In the genomic region with DNA sequence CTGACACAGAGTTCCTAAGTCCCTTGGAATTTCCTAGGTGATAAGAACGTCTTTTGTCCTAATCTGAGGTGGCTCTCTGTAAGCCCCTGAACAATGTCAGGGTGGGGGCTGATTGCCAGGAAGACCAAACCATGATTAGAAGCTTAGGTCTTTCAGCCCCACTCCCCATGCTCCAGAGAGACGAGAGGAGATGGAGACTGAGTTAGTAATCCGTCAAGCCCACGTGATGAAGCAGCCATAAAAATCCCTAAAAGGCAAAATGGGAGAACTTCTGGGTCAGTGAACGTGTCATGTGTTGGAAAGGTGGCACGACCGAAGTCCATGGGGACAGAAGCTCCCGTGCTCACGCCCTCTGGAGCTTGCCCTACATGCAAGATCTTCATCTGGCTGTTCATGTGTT, we compare ENCODE assay signal across 21 cellular contexts.
DNase-seq lines count a peak whose midpoint lies in the region; ATAC-seq, FAIRE-seq and TF ChIP-seq lines count a peak whose summit lies in the region.
"Had no signal": no experiment of that assay in that cellular context is flagged by ENCODE, and none has a peak within 500 bp of the region (broad histone marks: within the 10 kb centered on the region; RNA-seq: fewer than 3 reads in every experiment).

No MANE protein-coding gene starts in this region.

- POLR2A ChIA-PET in Caco-2 (lab: Charles Lee), result no interaction called here

- TF ChIP-seq POLR2A in right lobe of liver (IDR thresholded peaks at IDR 0.05) (no peak), vagina (IDR thresholded peaks at IDR 0.05) (no peak)

- no peak overlapping the region for H3K4ac ChIP-seq in trophoblast cell (ENCODE audit: low read depth, low read length)

- ATAC-seq in right lobe of liver, result peak; percentile 87 to 90 (median 89)
- ATAC-seq: CD8-positive, alpha-beta T cell had no signal

- WGBS in right lobe of liver (ENCODE audit: insufficient coverage, low coverage, low lambda C conversion rate, missing lambda C conversion rate), result 34% methylated on average over 9 of the region's 9 CpGs
- no CpG with 5 or more reads among the region's 9 CpGs for WGBS in trophoblast cell (ENCODE audit: extremely low coverage, insufficient coverage, insufficient read length)

- peak overlapping the region; percentile 71 for H2AK5ac ChIP-seq in trophoblast cell (ENCODE audit: low read length)

- no peaks in the 10 kb centered on the region for H3K9me3 Mint-ChIP-seq in Caco-2 (ENCODE audit: unreplicated experiment)
- H3K9me3 Mint-ChIP-seq: CD8-positive, alpha-beta T cell had no signal

- DNase-seq in Caco-2, result peak; percentile 69 to 82
- peak; percentile 49 for DNase-seq in fibroblast of pulmonary artery (ENCODE audit: low read depth)
- DNase-seq in right lobe of liver, result peak; percentile 48 to 78 (median 77)
- no peak for DNase-seq in trophoblast cell
- no peak for DNase-seq in HCEC 1CT
- DNase-seq in vagina (ENCODE audit: extremely low spot score in 2 of 2), result no peak
- DNase-seq in GM19239 (ENCODE audit: insufficient read length, low spot score), result no peak
- DNase-seq: AML-193; C1 segment of cervical spinal cord; Calu3; CD8-positive, alpha-beta T cell; DMS153; Kasumi-1; NCI-H1694 treated with DMSO at 0.1 percent for 48 hours; NCI-H2081 treated with DMSO at 0.1 percent for 48 hours; NCI-H2171 treated with DMSO at 0.1 percent for 48 hours; NCI-H524 treated with DMSO at 0.1 percent for 48 hours; NCI-H82; SJCRH30 had no signal

- peaks cover 17% of the 10 kb centered on the region for H3K4me1 Mint-ChIP-seq in Caco-2 (ENCODE audit: low read depth, unreplicated experiment)

- no peak overlapping the region for H3K23ac ChIP-seq in trophoblast cell (ENCODE audit: low read length)

- peak overlapping the region; percentile 4 for H2BK12ac ChIP-seq in trophoblast cell (ENCODE audit: low read length)

- H3K18ac ChIP-seq in trophoblast cell (ENCODE audit: low read length), result peak overlapping the region; percentile 16

- CTCF ChIA-PET in Caco-2 (lab: Charles Lee), result interaction anchor here (0.6 kb wide), 1 partner anchor 15 kb away, joined by 3 read pairs; no protein-coding TSS in a partner anchor

- no peak overlapping the region for H3K14ac ChIP-seq in trophoblast cell (ENCODE audit: low read length)

- H3K9ac ChIP-seq in trophoblast cell (ENCODE audit: low read length), result no peak overlapping the region

- H3K36me3 ChIP-seq in Caco-2 (ENCODE audit: control insufficient read depth, insufficient read depth, low read length), result no peaks in the 10 kb centered on the region
- H3K36me3 ChIP-seq in right lobe of liver, result no peaks in the 10 kb centered on the region
- H3K36me3 ChIP-seq in trophoblast cell (ENCODE audit: control insufficient read depth in 1 of 2, insufficient read depth in 2 of 2, low read length in 2 of 2), result no peaks in the 10 kb centered on the region
- H3K36me3 ChIP-seq in vagina, result no peaks in the 10 kb centered on the region
- H3K36me3 ChIP-seq: SJCRH30 had no signal

- peak overlapping the region; percentile 52 for H4K91ac ChIP-seq in trophoblast cell (ENCODE audit: low read depth, low read length)

- H3K4me3 Mint-ChIP-seq in Caco-2 (ENCODE audit: unreplicated experiment), result peak overlapping the region; percentile 63
- H3K4me3 Mint-ChIP-seq: CD8-positive, alpha-beta T cell had no signal

- H3K79me2 ChIP-seq in trophoblast cell (ENCODE audit: control insufficient read depth, insufficient read depth, low read length, poor library complexity), result peaks cover 1% of the 10 kb centered on the region

- TF ChIP-seq CTCF in Caco-2 (IDR thresholded peaks at IDR 0.05; ENCODE audit: insufficient read depth in 1 of 2, low read depth in 1 of 2, low read length in 1 of 2, severe bottlenecking in 1 of 2, unreplicated experiment in 1 of 2) (no peak), fibroblast of pulmonary artery (IDR thresholded peaks at IDR 0.05; ENCODE audit: low read length, missing control alignments) (no peak), right lobe of liver (IDR thresholded peaks at IDR 0.05) (no peak), vagina (IDR thresholded peaks at IDR 0.05) (no peak)

- H3K27ac ChIP-seq in right lobe of liver (peak overlapping the region in 1 of 3 donors; percentile 13), trophoblast cell (ENCODE audit: low read depth, low read length) (no peak overlapping the region), vagina (no peak overlapping the region)
- H3K27ac ChIP-seq: SJCRH30 had no signal

- no peak overlapping the region for H4K12ac ChIP-seq in trophoblast cell (ENCODE audit: low read depth, low read length)

- peaks cover 30% of the 10 kb centered on the region for H3K4me1 ChIP-seq in Caco-2
- peaks cover 0 to 11% (median 0%) of the 10 kb centered on the region in 4 donors for H3K4me1 ChIP-seq in right lobe of liver
- peaks cover 12 to 24% of the 10 kb centered on the region in 2 experiments for H3K4me1 ChIP-seq in trophoblast cell (ENCODE audit: control insufficient read depth in 1 of 2, insufficient read depth in 2 of 2, low read length in 2 of 2)
- no peaks in the 10 kb centered on the region for H3K4me1 ChIP-seq in vagina

- H3K27ac Mint-ChIP-seq in Caco-2 (ENCODE audit: unreplicated experiment), result peak overlapping the region; percentile 88
- H3K27ac Mint-ChIP-seq: CD8-positive, alpha-beta T cell had no signal

- H2BK120ac ChIP-seq in trophoblast cell (ENCODE audit: insufficient read depth, low read length, poor library complexity), result peak overlapping the region; percentile 13

- H2AFZ ChIP-seq in trophoblast cell (ENCODE audit: insufficient read depth, low read length, poor library complexity), result no peak overlapping the region

- H3K27me3 Mint-ChIP-seq in Caco-2 (ENCODE audit: insufficient read depth, unreplicated experiment), result no peaks in the 10 kb centered on the region

- H3K79me1 ChIP-seq in trophoblast cell (ENCODE audit: low read length), result peaks cover 18% of the 10 kb centered on the region

- BruUV-seq in Caco-2 (replicated peaks; lab: Mats Ljungman, UMichigan), result no TSS peak

- intact Hi-C loops in Caco-2 (cut with micrococcal nuclease; ENCODE audit: unreplicated experiment), result loop anchor here (1.0 to 2.0 kb wide), 2 partner anchors 20 to 92 kb away; no protein-coding TSS in a partner anchor
- intact Hi-C loops in right lobe of liver (cut with DNase I), result no loop called here
- intact Hi-C loops in vagina (cut with DNase I), result no loop called here

- peaks cover 11% of the 10 kb centered on the region for H3K36me3 Mint-ChIP-seq in Caco-2 (ENCODE audit: insufficient read depth, unreplicated experiment)
- H3K36me3 Mint-ChIP-seq: CD8-positive, alpha-beta T cell had no signal

- no peak overlapping the region for H2BK5ac ChIP-seq in trophoblast cell (ENCODE audit: low read depth, low read length, poor library complexity)

- no peak overlapping the region for H3K4me3 ChIP-seq in Caco-2 (ENCODE audit: low read depth, low read length)
- H3K4me3 ChIP-seq in fibroblast of pulmonary artery (replicated peaks; ENCODE audit: low read depth, low read length), result no peak overlapping the region
- no peak overlapping the region for H3K4me3 ChIP-seq in right lobe of liver
- no peak overlapping the region for H3K4me3 ChIP-seq in trophoblast cell (ENCODE audit: low read depth, low read length)
- no peak overlapping the region for H3K4me3 ChIP-seq in vagina
- H3K4me3 ChIP-seq: SJCRH30 had no signal

- FAIRE-seq in GM19239 (lab: Jason Lieb, UNC), result no peak
- FAIRE-seq: G401.6, GM12892 had no signal

- H3K9me3 ChIP-seq in Caco-2 (no peaks in the 10 kb centered on the region), right lobe of liver (no peaks in the 10 kb centered on the region), trophoblast cell (ENCODE audit: insufficient read depth, low read depth, low read length) (no peaks in the 10 kb centered on the region), vagina (no peaks in the 10 kb centered on the region)
- H3K9me3 ChIP-seq: SJCRH30 had no signal

- H3K27me3 ChIP-seq in Caco-2 (replicated peaks; ENCODE audit: control insufficient read depth, insufficient read depth, low read length), result no peaks in the 10 kb centered on the region
- H3K27me3 ChIP-seq in right lobe of liver, result no peaks in the 10 kb centered on the region
- no peaks in the 10 kb centered on the region for H3K27me3 ChIP-seq in trophoblast cell (ENCODE audit: insufficient read depth, low read length)
- no peaks in the 10 kb centered on the region for H3K27me3 ChIP-seq in vagina
- H3K27me3 ChIP-seq: SJCRH30 had no signal

- no peak overlapping the region for H4K8ac ChIP-seq in trophoblast cell (ENCODE audit: low read depth, low read length)

- no peak overlapping the region for H3K4me2 ChIP-seq in trophoblast cell (ENCODE audit: low read length)

Comparison
In these comparisons a context has a peak if more than half of its experiments do, and no peak if none do; other contexts are left out.
1. DNase-seq: peak in Caco-2 (2 of 2), fibroblast of pulmonary artery (single experiment) and right lobe of liver (3 of 3); none in trophoblast cell (0 of 2), HCEC 1CT (single experiment), vagina (0 of 2) and GM19239 (single experiment).